Comparison of ENCODE assay signal across 13 cellular contexts in genomic region chr18:5527603-5528002, GRCh38. TPM values are rescaled to one million over a fixed set of nuclear protein-coding genes. Genes with fewer than 3 reads are reported as not detected.
A peak's percentile ranks its signal among the peaks of the same experiment; 100 is the strongest.
DNase-seq lines count a peak whose midpoint lies in the region; ATAC-seq and TF ChIP-seq lines count a peak whose summit lies in the region.
"Had no signal": no experiment of that assay in that cellular context is flagged by ENCODE, and none has a peak within 500 bp of the region (broad histone marks: within the 10 kb centered on the region; RNA-seq: fewer than 3 reads in every experiment).

No MANE protein-coding gene starts in this region.

- DNase-seq in GM04504 (ENCODE audit: low read depth): peak; percentile 66
- DNase-seq in amniotic epithelial cell (ENCODE audit: low read depth): peak; percentile 20
- DNase-seq in heart left ventricle: peak in 3 of 5 donors; percentile 37 to 69 (median 45)
- peak; percentile 89 for DNase-seq in skeletal muscle cell (ENCODE audit: low read depth)
- no peak for DNase-seq in stimulated activated CD8-positive, alpha-beta memory T cell treated with anti-CD3 and anti-CD28 coated beads, Interleukin-4, amount 100 ng/mL, for 48 hours
- DNase-seq: activated CD4-positive, alpha-beta memory T cell treated with anti-CD3 and anti-CD28 coated beads for 36 hours; DMS53; naive B cell; stimulated activated CD4-positive, alpha-beta T cell treated with anti-CD3 and anti-CD28 coated beads, Interleukin-4, amount 100 ng/mL, for 4 hours had no signal

- peak overlapping the region in 3 of 12 donors; percentile 33 to 49 (median 46) for H3K27ac ChIP-seq in heart left ventricle
- H3K27ac ChIP-seq: tibial artery had no signal

- no peaks in the 10 kb centered on the region for H3K9me3 ChIP-seq in heart left ventricle
- H3K9me3 ChIP-seq: tibial artery had no signal

- no peak overlapping the region for H3K4me3 ChIP-seq in heart left ventricle
- H3K4me3 ChIP-seq in skeletal muscle cell (ENCODE audit: low read depth, low read length): no peak overlapping the region
- H3K4me3 ChIP-seq: tibial artery had no signal

- TF ChIP-seq POLR2A in heart left ventricle (IDR thresholded peaks at IDR 0.05): no peak

- no peaks in the 10 kb centered on the region for H3K36me3 ChIP-seq in heart left ventricle
- H3K36me3 ChIP-seq: tibial artery had no signal

- no peak for TF ChIP-seq CTCF in heart left ventricle (IDR thresholded peaks at IDR 0.05)

- H3K4me1 ChIP-seq in heart left ventricle: peaks cover 0 to 17% (median 0%) of the 10 kb centered on the region in 12 donors
- H3K4me1 ChIP-seq: tibial artery had no signal

- intact Hi-C loops in heart left ventricle (cut with DNase I): no loop called here

- no peaks in the 10 kb centered on the region for H3K27me3 ChIP-seq in heart left ventricle
- H3K27me3 ChIP-seq: tibial artery had no signal

- WGBS in heart left ventricle, 4 donors: 40 to 53% (median 49%) methylated on average over 6 of the region's 6 CpGs

- ATAC-seq in heart left ventricle: peak; percentile 67 to 96 (median 80)
- no peak for ATAC-seq in GM18520 (IDR thresholded peaks at IDR 0.05; ENCODE audit: unreplicated experiment)
- no peak for ATAC-seq in GM19023 (IDR thresholded peaks at IDR 0.05; ENCODE audit: unreplicated experiment)
- ATAC-seq in GM19455 (IDR thresholded peaks at IDR 0.05; ENCODE audit: unreplicated experiment): no peak

RNA-seq across cellular contexts. Expression of gene EPB41L3, which starts 16.2 kb away (rescaled TPM):
- total RNA-seq in heart left ventricle: 10 to 100 TPM in 3 of 9 donors, 1 to 10 TPM in 6; 5.5 to 45.6 (median 9.1) TPM
- polyA plus RNA-seq in heart left ventricle: 1 to 10 TPM; 2.7 to 5.6 TPM

Comparison
In these comparisons a context has a peak if more than half of its experiments do, and no peak if none do; other contexts are left out.
1. ATAC-seq: peak in heart left ventricle (4 of 4); none in GM18520 (single experiment), GM19023 (single experiment) and GM19455 (single experiment).